ENCODE assay signal across 15 cellular contexts in the genomic region with DNA sequence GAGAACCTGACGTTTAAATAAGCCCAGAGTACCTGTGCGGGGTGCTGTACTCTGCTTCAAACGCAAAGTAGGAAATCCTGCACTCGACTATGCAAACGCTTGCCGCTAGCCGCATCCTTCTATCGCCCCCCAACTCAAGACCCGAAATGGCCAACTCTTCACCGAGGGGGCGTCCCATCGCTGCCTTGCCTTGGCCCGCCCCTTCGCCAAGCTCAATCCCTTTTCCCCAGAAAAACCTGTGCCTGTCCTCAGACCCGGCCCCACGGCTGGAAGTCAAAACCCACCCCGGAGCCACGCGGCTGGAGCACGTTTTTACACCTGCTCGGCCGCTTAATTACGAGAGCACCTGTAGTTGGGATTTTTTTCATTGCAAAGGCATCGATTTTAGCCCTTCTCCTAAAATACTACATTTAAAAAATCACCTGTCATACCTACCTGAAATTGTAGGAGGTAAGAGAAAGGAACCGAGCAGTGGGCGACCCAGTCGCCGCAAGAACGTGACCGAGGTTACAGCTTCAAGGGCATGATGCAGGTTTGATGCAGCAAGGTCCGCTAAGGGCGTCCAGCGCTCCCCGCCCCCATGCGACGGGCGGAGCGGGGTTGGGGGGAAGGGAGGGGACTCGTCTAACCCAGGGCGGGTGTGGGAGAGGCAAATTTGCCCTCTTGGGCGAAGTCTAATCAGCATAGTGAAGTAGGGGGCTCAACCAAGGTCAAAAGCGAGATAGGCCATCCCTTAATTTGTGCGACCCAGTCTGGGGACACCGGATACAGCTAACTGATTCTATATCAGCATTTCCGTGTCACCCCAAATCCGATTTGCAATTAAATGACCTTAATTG. TPM values are rescaled to one million over a fixed set of nuclear protein-coding genes. Genes with fewer than 3 reads are reported as not detected.
A peak's percentile ranks its signal among the peaks of the same experiment; 100 is the strongest.
DNase-seq lines count a peak whose midpoint lies in the region; TF ChIP-seq lines count a peak whose summit lies in the region.
"Had no signal": no experiment of that assay in that cellular context is flagged by ENCODE, and none has a peak within 500 bp of the region (broad histone marks: within the 10 kb centered on the region; RNA-seq: fewer than 3 reads in every experiment).

No MANE protein-coding gene starts in this region.

- WGBS in endodermal cell (ENCODE audit: insufficient coverage in 1 of 2, insufficient read length in 1 of 2), 2 experiments, result 1% methylated on average over 24 to 46 of the region's 46 CpGs

- H3K9ac ChIP-seq in endodermal cell (ENCODE audit: extremely low read depth, low read length, poor library complexity, severe bottlenecking), result no peak overlapping the region

- H3K4me1 Mint-ChIP-seq in endodermal cell, result peaks cover 22% of the 10 kb centered on the region
- H3K4me1 Mint-ChIP-seq: naive B cell had no signal

- H3K27ac Mint-ChIP-seq in endodermal cell, result no peak overlapping the region
- H3K27ac Mint-ChIP-seq: naive B cell had no signal

- in situ Hi-C loops in ACHN (cut with HindIII; ENCODE audit: low pct_ligation_motif_present, low pct_unique_long_range_greater_than_20kb, low sequenced_read_pairs), result no loop called here

- peaks cover 26% of the 10 kb centered on the region for H3K27me3 Mint-ChIP-seq in endodermal cell (ENCODE audit: insufficient read depth)

- H3K4me3 Mint-ChIP-seq in endodermal cell, result peak overlapping the region; percentile 70
- H3K4me3 Mint-ChIP-seq: naive B cell had no signal

- no peak overlapping the region for H3K27ac ChIP-seq in endodermal cell (ENCODE audit: low read depth, low read length)
- H3K27ac ChIP-seq: HL-60, SK-N-MC, transverse colon had no signal

- no peaks in the 10 kb centered on the region for H3K36me3 ChIP-seq in endodermal cell (ENCODE audit: control insufficient read depth, insufficient read depth, low read length)
- H3K36me3 ChIP-seq in neuron (ENCODE audit: insufficient read depth, low read length), result no peaks in the 10 kb centered on the region
- H3K36me3 ChIP-seq: transverse colon had no signal

- H3K4me1 ChIP-seq in endodermal cell (ENCODE audit: control insufficient read depth, insufficient read depth, low read length) (no peaks in the 10 kb centered on the region), neuron (ENCODE audit: insufficient read depth, low read length) (peaks cover 43% of the 10 kb centered on the region)

- H2AFZ ChIP-seq in neuron (ENCODE audit: low read depth, low read length), result no peak overlapping the region

- H3K9me3 Mint-ChIP-seq in endodermal cell, result no peaks in the 10 kb centered on the region

- H3K36me3 Mint-ChIP-seq in endodermal cell (ENCODE audit: low read depth), result no peaks in the 10 kb centered on the region

- no peaks in the 10 kb centered on the region for H3K9me3 ChIP-seq in endodermal cell (ENCODE audit: control insufficient read depth, low read length)
- no peaks in the 10 kb centered on the region for H3K9me3 ChIP-seq in neuron (ENCODE audit: low read length)
- H3K9me3 ChIP-seq: transverse colon had no signal

- no peak for TF ChIP-seq CTCF in LNCaP clone FGC (IDR thresholded peaks at IDR 0.05; ENCODE audit: control insufficient read depth, extremely low read depth, insufficient read depth)
- no peak for TF ChIP-seq CTCF in endodermal cell (conservative IDR thresholded peaks at IDR 0.05)

- H3K27me3 ChIP-seq in endodermal cell (ENCODE audit: control insufficient read depth, insufficient read depth, low read length, poor library complexity, severe bottlenecking) (peaks cover 78% of the 10 kb centered on the region), neuron (ENCODE audit: insufficient read depth, low read length) (no peaks in the 10 kb centered on the region)

- peak; percentile 55 for DNase-seq in DMS53 (lab: John Stamatoyannopoulos, UW)
- no peak for DNase-seq in DMS53 treated with DMSO at 0.1 percent for 48 hours (lab: John Stamatoyannopoulos, UW; ENCODE audit: unreplicated experiment)
- DNase-seq in LNCaP clone FGC (ENCODE audit: low read depth), result no peak
- peak; percentile 63 for DNase-seq in endodermal cell
- no peak for DNase-seq in ACHN
- no peak for DNase-seq in NOMO-1 (lab: John Stamatoyannopoulos, UW; ENCODE audit: unreplicated experiment in 2 of 2)
- no peak for DNase-seq in NCI-H2171 (lab: John Stamatoyannopoulos, UW)
- DNase-seq: central memory CD4-positive, alpha-beta T cell; naive B cell; NCI-H2227 treated with DMSO at 0.1 percent for 48 hours; stimulated activated CD4-positive, alpha-beta T cell treated with anti-CD3 and anti-CD28 coated beads, Interleukin-12 subunit alpha, Interleukin-12 subunit beta, amount 100 ng/mL, for 4 hours had no signal

- H3K4me3 ChIP-seq in LNCaP clone FGC (ENCODE audit: low read depth, low read length), result peak overlapping the region; percentile 45
- peak overlapping the region; percentile 78 for H3K4me3 ChIP-seq in endodermal cell (ENCODE audit: low read length)
- H3K4me3 ChIP-seq in neuron (ENCODE audit: low read length), result peak overlapping the region; percentile 100

RNA-seq across cellular contexts. Expression of a gene that starts 3.5 kb away (rescaled TPM):
- 1 to 10 TPM; 4.7 to 6.2 TPM for total RNA-seq in endodermal cell
- 25.8 TPM for polyA plus RNA-seq in endodermal cell (2013, experiment 1 of 2)
- polyA plus RNA-seq in endodermal cell (2013, experiment 2 of 2), result 25.3 TPM

Comparison
In these comparisons a context has a peak if more than half of its experiments do, and no peak if none do; other contexts are left out.
1. DNase-seq: peak in DMS53 (single experiment) and endodermal cell (single experiment); none in DMS53 treated with DMSO at 0.1 percent for 48 hours (single experiment), LNCaP clone FGC (single experiment), ACHN (single experiment), NOMO-1 (0 of 2) and NCI-H2171 (single experiment).
2. H3K4me3 ChIP-seq: peak in every context shown above with its lines; median percentile 100 in neuron; 78 in endodermal cell; 45 in LNCaP clone FGC.